ENCODE assay signal across 8 cellular contexts in genomic region chr2:200787351-200788128, GRCh38. TPM values are rescaled to one million over a fixed set of nuclear protein-coding genes. Genes with fewer than 3 reads are reported as not detected.
DNase-seq lines count a peak whose midpoint lies in the region; ATAC-seq and TF ChIP-seq lines count a peak whose summit lies in the region.

No MANE protein-coding gene starts in this region.

- CTCF ChIA-PET in AG04450 (lab: Charles Lee): no interaction called here

- peak overlapping the region; percentile 89 for H3K27ac ChIP-seq in AG04450 (ENCODE audit: low read depth, low read length)
- peak overlapping the region; percentile 47 to 58 for H3K27ac ChIP-seq in ascending aorta

- ATAC-seq in GM21619 (IDR thresholded peaks at IDR 0.05; ENCODE audit: unreplicated experiment) (no peak), GM18520 (IDR thresholded peaks at IDR 0.05; ENCODE audit: unreplicated experiment) (no peak)

- H3K9me3 ChIP-seq in AG04450 (ENCODE audit: control insufficient read depth, insufficient read depth, low read length) (no peaks in the 10 kb centered on the region), ascending aorta (no peaks in the 10 kb centered on the region)

- H3K36me3 ChIP-seq in ascending aorta: no peaks in the 10 kb centered on the region

- POLR2A ChIA-PET in AG04450 (lab: Yijun Ruan, JAX): interaction anchor here (1.1 kb wide), 1 partner anchor 171 kb away, joined by 3 read pairs; no protein-coding TSS in a partner anchor

- DNase-seq in AG04450 (ENCODE audit: low read depth, low spot score) (peak; percentile 79), HK-2 (ENCODE audit: unreplicated experiment) (peak; percentile 44), ascending aorta (ENCODE audit: low spot score in 2 of 2) (peak in 1 of 2 donors; percentile 82), left kidney (ENCODE audit: low read depth, low spot score) (peak; percentile 35), NCI-H1436 treated with DMSO at 0.1 percent for 48 hours (lab: John Stamatoyannopoulos, UW) (no peak), germinal center (ENCODE audit: low spot score) (no peak)

- no peak overlapping the region; the same call in 1 of the 2 replicates for H3K4me3 ChIP-seq in AG04450 (ENCODE audit: low read depth, low read length)
- no peak overlapping the region for H3K4me3 ChIP-seq in ascending aorta

- intact Hi-C loops in ascending aorta (cut with DNase I): loop anchor here (1.0 to 2.0 kb wide), 2 partner anchors 23 to 45 kb away; no protein-coding TSS in a partner anchor

- H3K27me3 ChIP-seq in AG04450 (ENCODE audit: control insufficient read depth, insufficient read depth, low read length): no peaks in the 10 kb centered on the region
- H3K27me3 ChIP-seq in ascending aorta: no peaks in the 10 kb centered on the region

- peaks cover 0 to 11% of the 10 kb centered on the region in 2 donors for H3K4me1 ChIP-seq in ascending aorta

- TF ChIP-seq CTCF in AG04450 (IDR thresholded peaks at IDR 0.05; ENCODE audit: low read depth, low read length): no peak
- TF ChIP-seq CTCF in ascending aorta (IDR thresholded peaks at IDR 0.05): no peak

RNA-seq across cellular contexts. Expression of gene BZW1, which starts 24.2 kb away (rescaled TPM):
- polyA plus RNA-seq in AG04450 (2011; rRNA removed): 359 and 376 TPM in 2 replicates
- polyA minus RNA-seq in AG04450 (2011; rRNA and poly(A)+ RNA removed): 352 and 361 TPM in 2 replicates
- total RNA-seq in ascending aorta: 85.4 TPM

Comparison
In these comparisons a context has a peak if more than half of its experiments do, and no peak if none do; other contexts are left out.
1. DNase-seq: peak in AG04450 (single experiment), HK-2 (single experiment) and left kidney (single experiment); none in NCI-H1436 treated with DMSO at 0.1 percent for 48 hours (single experiment) and germinal center (single experiment).